ENCODE assay signal across 8 cellular contexts in genomic region chr9:33263936-33264472, GRCh38. TPM values are rescaled to one million over a fixed set of nuclear protein-coding genes. Genes with fewer than 3 reads are reported as not detected.
DNase-seq lines count a peak whose midpoint lies in the region; ATAC-seq and TF ChIP-seq lines count a peak whose summit lies in the region.

No MANE protein-coding gene starts in this region.

- peak overlapping the region; percentile 73 for H3K9ac ChIP-seq in neural cell (ENCODE audit: low read length)

- no peak for TF ChIP-seq CTCF in HFFc6 (IDR thresholded peaks at IDR 0.05)
- no peak for TF ChIP-seq CTCF in NB4 (IDR thresholded peaks at IDR 0.05; ENCODE audit: low read depth, low read length)
- no peak for TF ChIP-seq CTCF in fibroblast of mammary gland (conservative IDR thresholded peaks at IDR 0.05; ENCODE audit: control insufficient read depth, insufficient read depth, low read depth, low read length)
- no peak for TF ChIP-seq CTCF in neural cell (IDR thresholded peaks at IDR 0.05; ENCODE audit: poor library complexity, severe bottlenecking)
- TF ChIP-seq CTCF in tibial artery (IDR thresholded peaks at IDR 0.05) = no peak

- TF ChIP-seq POLR2A in NB4 (IDR thresholded peaks at IDR 0.05; ENCODE audit: extremely low read depth, insufficient read length) = no peak

- H3K4me3 ChIP-seq in NB4 (ENCODE audit: low read depth, low read length) = peak overlapping the region; percentile 92
- peak overlapping the region; percentile 98 for H3K4me3 ChIP-seq in fibroblast of mammary gland (ENCODE audit: control insufficient read depth, low read depth, low read length)
- peak overlapping the region; percentile 94 for H3K4me3 ChIP-seq in neural cell (ENCODE audit: low read length)
- peak overlapping the region; percentile 85 to 100 for H3K4me3 ChIP-seq in tibial artery

- peak in 2 of 3 experiments; percentile 1 to 60 for DNase-seq in NCI-H1417 (lab: John Stamatoyannopoulos, UW)
- no peak for DNase-seq in NCI-H1417 treated with DMSO at 0.1 percent for 48 hours (lab: John Stamatoyannopoulos, UW)
- no peak for DNase-seq in HFFc6
- peak; percentile 73 for DNase-seq in NB4 (ENCODE audit: low read depth)
- peak; percentile 51 to 62 for DNase-seq in activated T-cell treated with anti-CD3 and anti-CD28 coated beads, Interleukin-2, amount 50 U/mL, for 72 hours
- peak; percentile 25 for DNase-seq in fibroblast of mammary gland (ENCODE audit: low read depth)
- peak; percentile 67 to 80 for DNase-seq in tibial artery

- no peak for TF ChIP-seq RAD21 in neural cell (conservative IDR thresholded peaks at IDR 0.05)

- H4K20me1 ChIP-seq in neural cell (ENCODE audit: insufficient read depth) = no peaks in the 10 kb centered on the region

- H2AFZ ChIP-seq in neural cell (ENCODE audit: low read depth, low read length) = peak overlapping the region; percentile 71

- peaks cover 0 to 27% (median 25%) of the 10 kb centered on the region in 4 donors for H3K4me1 ChIP-seq in tibial artery

- peak overlapping the region; percentile 88 for H3K27ac Mint-ChIP-seq in HFFc6
- H3K27ac Mint-ChIP-seq in activated T-cell treated with anti-CD3 and anti-CD28 coated beads, Interleukin-2, amount 50 U/mL, for 72 hours = peak overlapping the region; percentile 92

- peaks cover 24% of the 10 kb centered on the region for H3K4me1 Mint-ChIP-seq in HFFc6 (ENCODE audit: low read depth)
- peaks cover 59% of the 10 kb centered on the region for H3K4me1 Mint-ChIP-seq in activated T-cell treated with anti-CD3 and anti-CD28 coated beads, Interleukin-2, amount 50 U/mL, for 72 hours (ENCODE audit: low read depth)

- no peaks in the 10 kb centered on the region for H3K9me2 ChIP-seq in neural cell (ENCODE audit: insufficient read depth, low read length)

- H3F3A ChIP-seq in neural cell (ENCODE audit: insufficient read depth, low read length, poor library complexity, severe bottlenecking) = no peaks in the 10 kb centered on the region

- TF ChIP-seq EP300 in neural cell (conservative IDR thresholded peaks at IDR 0.05; ENCODE audit: poor library complexity, severe bottlenecking) = no peak

- H3K9me3 ChIP-seq in neural cell (ENCODE audit: low read length) (no peaks in the 10 kb centered on the region), tibial artery (no peaks in the 10 kb centered on the region)

- H3K79me2 ChIP-seq in neural cell (replicated peaks; ENCODE audit: insufficient read depth, low read length) = peaks cover 27% of the 10 kb centered on the region

- H3K27ac ChIP-seq in neural cell (ENCODE audit: low read length) (peak overlapping the region; percentile 35), tibial artery (peak overlapping the region; percentile 89 to 93)

- H3K4me3 Mint-ChIP-seq in HFFc6 = peak overlapping the region; percentile 99
- peak overlapping the region; percentile 65 to 96 for H3K4me3 Mint-ChIP-seq in activated T-cell treated with anti-CD3 and anti-CD28 coated beads, Interleukin-2, amount 50 U/mL, for 72 hours

- H3K27me3 Mint-ChIP-seq in HFFc6 (ENCODE audit: insufficient read depth) = no peaks in the 10 kb centered on the region; the same call in none of the 2 replicates
- H3K27me3 Mint-ChIP-seq in activated T-cell treated with anti-CD3 and anti-CD28 coated beads, Interleukin-2, amount 50 U/mL, for 72 hours (ENCODE audit: low read depth) = no peaks in the 10 kb centered on the region

- no peaks in the 10 kb centered on the region for H3K9me3 Mint-ChIP-seq in HFFc6
- H3K9me3 Mint-ChIP-seq in activated T-cell treated with anti-CD3 and anti-CD28 coated beads, Interleukin-2, amount 50 U/mL, for 72 hours = no peaks in the 10 kb centered on the region

- H3K27me3 ChIP-seq in neural cell (ENCODE audit: insufficient read depth, low read depth, low read length) (no peaks in the 10 kb centered on the region), tibial artery (no peaks in the 10 kb centered on the region)

- peak; percentile 13 to 28 for ATAC-seq in activated T-cell treated with anti-CD3 and anti-CD28 coated beads, Interleukin-2, amount 50 U/mL, for 72 hours (replicated peaks in 1 of 2)

- H3K36me3 Mint-ChIP-seq in HFFc6 (ENCODE audit: low read depth) = peaks cover 33% of the 10 kb centered on the region
- H3K36me3 Mint-ChIP-seq in activated T-cell treated with anti-CD3 and anti-CD28 coated beads, Interleukin-2, amount 50 U/mL, for 72 hours (ENCODE audit: insufficient read depth in 2 of 2) = peaks cover 25 to 47% of the 10 kb centered on the region in 2 donors

- H3K4me2 ChIP-seq in neural cell (ENCODE audit: low read length) = peak overlapping the region; percentile 83

- intact Hi-C loops in tibial artery (cut with DNase I; ENCODE audit: low total_unique reads) = no loop called here

- H3K36me3 ChIP-seq in neural cell (ENCODE audit: insufficient read depth, low read length) (peaks cover 18% of the 10 kb centered on the region), tibial artery (peaks cover 28 to 60% (median 54%) of the 10 kb centered on the region in 3 donors)

TF ChIP-seq in neural cell, 6 proteins besides CTCF, POLR2A, EP300 and RAD21:
- TF ChIP-seq MXI1 (conservative IDR thresholded peaks at IDR 0.05; ENCODE audit: poor library complexity, severe bottlenecking) (peak; percentile 87), SMC3 (conservative IDR thresholded peaks at IDR 0.05; ENCODE audit: poor library complexity) (no peak), TAF1 (IDR thresholded peaks at IDR 0.05; ENCODE audit: low read depth) (peak; percentile 50)

RNA-seq across cellular contexts. Expression of gene BAG1, which starts 0.5 kb away (rescaled TPM):
- total RNA-seq in HFFc6 (2021; fragmentation: NEBNext Ultra II Directional; extraction: Animal tissue kit (Norgen Biotek cat#: 25700)) = 10 to 100 TPM; 22.5 to 31.3 (median 27.6) TPM
- total RNA-seq in activated T-cell treated with anti-CD3 and anti-CD28 coated beads, Interleukin-2, amount 50 U/mL, for 72 hours = 10 to 100 TPM; 52.5 to 60.3 TPM
- polyA plus RNA-seq in neural cell = 90.4 and 94.9 TPM in 2 replicates
- 49.7 and 62.3 TPM in 2 replicates for polyA minus RNA-seq in neural cell

RNA-seq across cellular contexts. Expression of gene CHMP5, which starts 0.8 kb away (rescaled TPM):
- total RNA-seq in HFFc6 (2021; fragmentation: NEBNext Ultra II Directional; extraction: Animal tissue kit (Norgen Biotek cat#: 25700)) = 10 to 100 TPM; 75.5 to 90.2 (median 78.8) TPM
- 100 to 1,000 TPM in 1 of 2 donors, 10 to 100 TPM in 1; 76.5 to 112 TPM for total RNA-seq in activated T-cell treated with anti-CD3 and anti-CD28 coated beads, Interleukin-2, amount 50 U/mL, for 72 hours
- 261 and 286 TPM in 2 replicates for polyA plus RNA-seq in neural cell
- polyA minus RNA-seq in neural cell = 108 and 127 TPM in 2 replicates

RNA-seq across cellular contexts. Expression of gene SPINK4, which starts 24.0 kb away (rescaled TPM):
- not detected for total RNA-seq in HFFc6 (2021; fragmentation: NEBNext Ultra II Directional; extraction: Animal tissue kit (Norgen Biotek cat#: 25700))
- not detected for total RNA-seq in activated T-cell treated with anti-CD3 and anti-CD28 coated beads, Interleukin-2, amount 50 U/mL, for 72 hours
- not detected in 2 replicates for polyA plus RNA-seq in neural cell
- not detected in 2 replicates for polyA minus RNA-seq in neural cell

RNA-seq across cellular contexts. Expression of gene NFX1, which starts 26.3 kb away (rescaled TPM):
- 10 to 100 TPM; 25.7 to 28.0 (median 27.8) TPM for total RNA-seq in HFFc6 (2021; fragmentation: NEBNext Ultra II Directional; extraction: Animal tissue kit (Norgen Biotek cat#: 25700))
- 10 to 100 TPM; 31.2 to 40.3 TPM for total RNA-seq in activated T-cell treated with anti-CD3 and anti-CD28 coated beads, Interleukin-2, amount 50 U/mL, for 72 hours
- 14.3 and 14.7 TPM in 2 replicates for polyA plus RNA-seq in neural cell
- polyA minus RNA-seq in neural cell = 30.7 and 41.8 TPM in 2 replicates

Comparison
In these comparisons a context has a peak if more than half of its experiments do, and no peak if none do; other contexts are left out.
1. DNase-seq: peak in NCI-H1417 (2 of 3), NB4 (single experiment), activated T-cell treated with anti-CD3 and anti-CD28 coated beads, Interleukin-2, amount 50 U/mL, for 72 hours (2 of 2), fibroblast of mammary gland (single experiment) and tibial artery (2 of 2); none in NCI-H1417 treated with DMSO at 0.1 percent for 48 hours (single experiment) and HFFc6 (single experiment).
2. Peak in every context shown above with its lines, with median percentiles within 50 percentile points of each other: H3K4me3 ChIP-seq.